Comparison of ENCODE assay signal across 9 cellular contexts in genomic region chrX:54178100-54178940, GRCh38. TPM values are rescaled to one million over a fixed set of nuclear protein-coding genes. Genes with fewer than 3 reads are reported as not detected.
DNase-seq lines count a peak whose midpoint lies in the region; ATAC-seq, FAIRE-seq and TF ChIP-seq lines count a peak whose summit lies in the region.
"Had no signal": no experiment of that assay in that cellular context is flagged by ENCODE, and none has a peak within 500 bp of the region (broad histone marks: within the 10 kb centered on the region; RNA-seq: fewer than 3 reads in every experiment).

No MANE protein-coding gene starts in this region.

- H3K27ac ChIP-seq in A549 (peak overlapping the region; percentile 50 to 51; a peak in 4 of 6 replicates), RWPE1 (no peak overlapping the region)
- H3K27ac ChIP-seq: Peyer's patch had no signal

- TF ChIP-seq RAD21 in A549 (conservative IDR thresholded peaks at IDR 0.05 in 1 of 2, IDR thresholded peaks at IDR 0.05 in 1 of 2), result no peak

- peaks cover 48% of the 10 kb centered on the region for H3K4me1 ChIP-seq in A549

- no peak for TF ChIP-seq POLR2A in A549 (IDR thresholded peaks at IDR 0.05; ENCODE audit: low read length)

- peak; percentile 24 to 36 for DNase-seq in A549 (ENCODE audit: low read depth in 1 of 2, low spot score in 1 of 2)
- peak; percentile 64 for DNase-seq in RWPE1 (ENCODE audit: low spot score)
- peak; percentile 80 for DNase-seq in fibroblast of mammary gland (ENCODE audit: low read depth)
- no peak for DNase-seq in NCI-H1436 treated with DMSO at 0.1 percent for 48 hours (lab: John Stamatoyannopoulos, UW)
- DNase-seq in frontal cortex (ENCODE audit: low spot score in 2 of 2), result no peak
- DNase-seq in effector CD4-positive, alpha-beta T cell, result no peak
- DNase-seq: Peyer's patch had no signal

- H3K4me2 ChIP-seq in A549, result peak overlapping the region; percentile 94

- H3K9me3 ChIP-seq in A549, result no peaks in the 10 kb centered on the region
- H3K9me3 ChIP-seq: Peyer's patch had no signal

- TF ChIP-seq EP300 in A549 (IDR thresholded peaks at IDR 0.05), result no peak

- peak; percentile 87 for FAIRE-seq in A549 (lab: Jason Lieb, UNC)
- no peak for FAIRE-seq in frontal cortex (lab: Jason Lieb, UNC)

- CTCF ChIA-PET in A549 (lab: Yijun Ruan, JAX), result interaction anchor here (1.5 kb wide), 1 partner anchor 865 kb away, joined by 3 read pairs; no protein-coding TSS in a partner anchor
- CTCF ChIA-PET in RWPE1 (lab: Yijun Ruan, JAX), result no interaction called here

- WGBS in A549 (ENCODE audit: missing lambda C conversion rate), result 15% methylated on average over 5 of the region's 5 CpGs

- ATAC-seq in A549, result peak; percentile 28; a peak in 3 of 6 replicates
- ATAC-seq in GM18870 (IDR thresholded peaks at IDR 0.05; ENCODE audit: unreplicated experiment), result peak; percentile 48
- no peak for ATAC-seq in HG02938 (IDR thresholded peaks at IDR 0.05; ENCODE audit: unreplicated experiment)

- POLR2A ChIA-PET in A549 (lab: Yijun Ruan, JAX), result no interaction called here
- POLR2A ChIA-PET in RWPE1 (lab: Yijun Ruan, JAX; ENCODE audit: low non-redundant PET), result no interaction called here

- H3K4me3 ChIP-seq in A549 (peak overlapping the region; percentile 21; the same call in 1 of the 3 replicates), fibroblast of mammary gland (ENCODE audit: control insufficient read depth, low read depth, low read length) (no peak overlapping the region)
- H3K4me3 ChIP-seq: Peyer's patch had no signal

- TF ChIP-seq CTCF in A549 (IDR thresholded peaks at IDR 0.05) (no peak), RWPE1 (conservative IDR thresholded peaks at IDR 0.05; ENCODE audit: low read depth) (no peak), fibroblast of mammary gland (conservative IDR thresholded peaks at IDR 0.05; ENCODE audit: control insufficient read depth, insufficient read depth, low read depth, low read length) (no peak)

TF ChIP-seq in A549, 52 proteins besides CTCF, POLR2A, EP300 and RAD21:
- TF ChIP-seq JUNB (IDR thresholded peaks at IDR 0.05) (0 out of 2 replicates have a peak, but pooled peaks have one; percentile 23), FOSL2 (IDR thresholded peaks at IDR 0.05) (no peak), FOSL2 (CRISPR knock-in tag; IDR thresholded peaks at IDR 0.05) (peak; percentile 65), MAFK (IDR thresholded peaks at IDR 0.05; ENCODE audit: partially characterized antibody) (peak; percentile 24), FOXS1 (CRISPR knock-in tag; IDR thresholded peaks at IDR 0.05) (no peak)

RNA-seq across cellular contexts. Expression of gene FAM120C, which starts 4.7 kb away (rescaled TPM):
- polyA plus RNA-seq in A549 (2011; rRNA removed) (7.7 and 9.0 TPM in 2 replicates), A549 (2017; fragmentation: RNase III; extraction: RNeasy Plus Mini Kit Qiagen cat#74134 plus additional on column Dnase treatment) (5.3 to 6.0 TPM (median 5.8 TPM) in 3 replicates)
- 8.7 and 12.3 TPM in 2 replicates for polyA plus RNA-seq in A549 (2012; cell fraction: cytosol; rRNA removed)
- polyA plus RNA-seq in A549 (2012; cell fraction: nucleus; rRNA removed), result 11.3 and 25.3 TPM in 2 replicates
- polyA minus RNA-seq in A549 (2011; rRNA and poly(A)+ RNA removed), result 17.7 and 21.8 TPM in 2 replicates
- total RNA-seq in frontal cortex, result 5.7 TPM

Comparison
In these comparisons a context has a peak if more than half of its experiments do, and no peak if none do; other contexts are left out.
1. DNase-seq: peak in A549 (2 of 2), RWPE1 (single experiment) and fibroblast of mammary gland (single experiment); none in NCI-H1436 treated with DMSO at 0.1 percent for 48 hours (single experiment), frontal cortex (0 of 2) and effector CD4-positive, alpha-beta T cell (single experiment).